27 cellular contexts compared by ENCODE assay signal in the genomic region with DNA sequence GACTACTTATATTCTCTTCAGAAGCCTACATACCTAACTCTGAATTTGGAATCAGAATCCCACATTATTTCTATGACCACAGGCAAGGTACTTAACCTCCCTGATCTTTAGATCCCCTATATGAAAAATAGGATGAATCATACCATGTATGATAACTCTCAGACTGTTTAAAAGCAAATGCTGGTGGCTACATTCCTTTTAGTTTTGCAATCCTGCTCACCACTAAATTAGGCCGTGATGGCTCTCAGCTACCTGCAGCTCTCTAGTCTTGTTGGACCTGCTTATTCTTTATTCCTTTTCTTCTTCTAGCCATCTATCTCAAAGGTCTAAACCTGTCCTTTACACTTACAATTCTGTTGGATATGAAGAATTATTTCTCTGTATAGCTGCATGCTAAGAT.
"Had no signal": no experiment of that assay in that cellular context is flagged by ENCODE, and none has a peak within 500 bp of the region (broad histone marks: within the 10 kb centered on the region; RNA-seq: fewer than 3 reads in every experiment).

No MANE protein-coding gene starts in this region.

- H3K27me3 ChIP-seq: neutrophil, pancreas, right lobe of liver, sigmoid colon, spleen, stomach, thyroid gland, tibial nerve, upper lobe of right lung, uterus had no signal

- FAIRE-seq: pancreas had no signal

- H3K9me3 ChIP-seq: neutrophil, pancreas, prostate gland, right lobe of liver, stomach, thoracic aorta, thyroid gland, tibial nerve, upper lobe of right lung, uterus had no signal

- ATAC-seq: naive thymus-derived CD8-positive, alpha-beta T cell; natural killer cell treated with Interleukin-12 subunit alpha and Interleukin-12 subunit beta and Interleukin-15 and Interleukin-18, amount 100 ng/mL, for 72 hours; pancreas; right cardiac atrium; right lobe of liver; stimulated activated effector memory CD8-positive, alpha-beta T cell treated with anti-CD3 and anti-CD28 coated beads, Interleukin-12 subunit alpha, Interleukin-12 subunit beta, amount 100 ng/mL, for 72 hours; stimulated activated naive B cell treated with anti-CD40 and anti-IgM and Interleukin-4, amounts not matched to agents 10 μg/mL and 1 μg/mL and 100 μg/mL, for 72 hours; upper lobe of right lung had no signal

- H3K27ac ChIP-seq: neutrophil, pancreas, prostate gland, right lobe of liver, sigmoid colon, spleen, stomach, thoracic aorta, thyroid gland, tibial nerve, upper lobe of right lung, uterus had no signal

- H3K4me1 ChIP-seq: pancreas, prostate gland, right lobe of liver, sigmoid colon, spleen, stomach, thyroid gland, tibial nerve, upper lobe of right lung, uterus had no signal

- DNase-seq: naive B cell; naive thymus-derived CD8-positive, alpha-beta T cell; nephron progenitor cell; nucleus accumbens; pancreas; retina; right cardiac atrium; right lobe of liver; sigmoid colon; spleen; stimulated activated CD4-positive, alpha-beta T cell treated with anti-CD3 and anti-CD28 coated beads, Interleukin-12 subunit alpha, Interleukin-12 subunit beta, amount 100 ng/mL, for 4 hours; stimulated activated CD4-positive, alpha-beta T cell treated with anti-CD3 and anti-CD28 coated beads, Interleukin-2, amount 100 ng/mL, for 24 hours; stimulated activated CD4-positive, alpha-beta T cell treated with anti-CD3 and anti-CD28 coated beads, Interleukin-2, amount 100 ng/mL, for 48 hours; stimulated activated CD4-positive, alpha-beta T cell treated with anti-CD3 and anti-CD28 coated beads, Interleukin-4, amount 100 ng/mL, for 24 hours; stimulated activated naive B cell treated with anti-CD40 and anti-IgM and Interleukin-4, amounts not matched to agents 10 μg/mL and 1 μg/mL and 100 μg/mL, for 72 hours; stimulated activated naive CD4-positive, alpha-beta T cell treated with Interleukin-2 at 50 U/mL for 16 hours; stomach; thyroid gland; upper lobe of right lung; uterus had no signal

- H3K4me3 ChIP-seq: pancreas, prostate gland, right lobe of liver, sigmoid colon, smooth muscle cell, spleen, stomach, thoracic aorta, thyroid gland, tibial nerve, upper lobe of right lung, uterus had no signal

- H3K36me3 ChIP-seq: neutrophil, pancreas, prostate gland, right lobe of liver, sigmoid colon, spleen, stomach, thoracic aorta, thyroid gland, tibial nerve, upper lobe of right lung, uterus had no signal
